ENCODE assay signal across 12 cellular contexts in genomic region chr19:7346488-7346971, GRCh38. TPM values are rescaled to one million over a fixed set of nuclear protein-coding genes. Genes with fewer than 3 reads are reported as not detected.
A peak's percentile ranks its signal among the peaks of the same experiment; 100 is the strongest.
DNase-seq lines count a peak whose midpoint lies in the region; ATAC-seq, FAIRE-seq and TF ChIP-seq lines count a peak whose summit lies in the region.
"Had no signal": no experiment of that assay in that cellular context is flagged by ENCODE, and none has a peak within 500 bp of the region (broad histone marks: within the 10 kb centered on the region; RNA-seq: fewer than 3 reads in every experiment).

No MANE protein-coding gene starts in this region.

- H3K4me1 ChIP-seq in thyroid gland = no peaks in the 10 kb centered on the region
- H3K4me1 ChIP-seq in gastrocnemius medialis = no peaks in the 10 kb centered on the region
- H3K4me1 ChIP-seq: neural progenitor cell had no signal

- H3K4me3 Mint-ChIP-seq in T-helper 1 cell treated with Interleukin-12 subunit alpha and Interleukin-12 subunit beta and Interleukin-4 antibody, amounts not matched to agents 30 μg/mL and 1 μg/mL, for 36 hours = peak overlapping the region; percentile 81
- H3K4me3 Mint-ChIP-seq in activated CD8-positive, alpha-beta T cell treated with anti-CD3 and anti-CD28 coated beads for 36 hours = peak overlapping the region; percentile 1
- H3K4me3 Mint-ChIP-seq in natural killer cell = peak overlapping the region; percentile 7
- H3K4me3 Mint-ChIP-seq: neural progenitor cell had no signal

- peaks cover 41% of the 10 kb centered on the region for H3K4me1 Mint-ChIP-seq in T-helper 1 cell treated with Interleukin-12 subunit alpha and Interleukin-12 subunit beta and Interleukin-4 antibody, amounts not matched to agents 30 μg/mL and 1 μg/mL, for 36 hours (ENCODE audit: low read depth)
- H3K4me1 Mint-ChIP-seq in activated CD8-positive, alpha-beta T cell treated with anti-CD3 and anti-CD28 coated beads for 36 hours (ENCODE audit: low read depth) = peaks cover 50% of the 10 kb centered on the region
- peaks cover 49 to 59% of the 10 kb centered on the region in 2 donors for H3K4me1 Mint-ChIP-seq in natural killer cell
- H3K4me1 Mint-ChIP-seq: neural progenitor cell had no signal

- peak overlapping the region; percentile 52 for H3K27ac Mint-ChIP-seq in T-helper 1 cell treated with Interleukin-12 subunit alpha and Interleukin-12 subunit beta and Interleukin-4 antibody, amounts not matched to agents 30 μg/mL and 1 μg/mL, for 36 hours
- H3K27ac Mint-ChIP-seq in activated CD8-positive, alpha-beta T cell treated with anti-CD3 and anti-CD28 coated beads for 36 hours = peak overlapping the region; percentile 90
- peak overlapping the region; percentile 12 to 92 for H3K27ac Mint-ChIP-seq in natural killer cell
- H3K27ac Mint-ChIP-seq: neural progenitor cell had no signal

- 84% methylated on average over 2 to 5 of the region's 7 CpGs for WGBS in thyroid gland, 2 donors

- TF ChIP-seq POLR2A in GM12892 (IDR thresholded peaks at IDR 0.05; ENCODE audit: low read depth, low read length) (no peak), thyroid gland (IDR thresholded peaks at IDR 0.05) (no peak), gastrocnemius medialis (IDR thresholded peaks at IDR 0.05) (no peak)

- CTCF ChIA-PET in activated CD8-positive, alpha-beta T cell treated with anti-CD3 and anti-CD28 coated beads for 36 hours (lab: Charles Lee) = interaction anchor here (2.6 kb wide), 1 partner anchor 20 kb away, joined by 8 read pairs; no protein-coding TSS in a partner anchor

- ATAC-seq in activated CD8-positive, alpha-beta T cell treated with anti-CD3 and anti-CD28 coated beads for 36 hours = no peak
- ATAC-seq in natural killer cell = no peak
- no peak for ATAC-seq in gastrocnemius medialis

- H3K9me3 Mint-ChIP-seq in T-helper 1 cell treated with Interleukin-12 subunit alpha and Interleukin-12 subunit beta and Interleukin-4 antibody, amounts not matched to agents 30 μg/mL and 1 μg/mL, for 36 hours = no peaks in the 10 kb centered on the region
- peaks cover 4% of the 10 kb centered on the region for H3K9me3 Mint-ChIP-seq in activated CD8-positive, alpha-beta T cell treated with anti-CD3 and anti-CD28 coated beads for 36 hours
- no peaks in the 10 kb centered on the region for H3K9me3 Mint-ChIP-seq in natural killer cell

- no peak overlapping the region for H3K4me3 ChIP-seq in thyroid gland (replicated peaks in 1 of 3)
- no peak overlapping the region for H3K4me3 ChIP-seq in gastrocnemius medialis
- H3K4me3 ChIP-seq: neural progenitor cell had no signal

- peaks cover 3% of the 10 kb centered on the region for H3K27me3 Mint-ChIP-seq in T-helper 1 cell treated with Interleukin-12 subunit alpha and Interleukin-12 subunit beta and Interleukin-4 antibody, amounts not matched to agents 30 μg/mL and 1 μg/mL, for 36 hours (ENCODE audit: low read depth)
- H3K27me3 Mint-ChIP-seq in activated CD8-positive, alpha-beta T cell treated with anti-CD3 and anti-CD28 coated beads for 36 hours = no peaks in the 10 kb centered on the region
- no peaks in the 10 kb centered on the region for H3K27me3 Mint-ChIP-seq in natural killer cell (ENCODE audit: low read depth in 2 of 2)

- POLR2A ChIA-PET in activated CD8-positive, alpha-beta T cell treated with anti-CD3 and anti-CD28 coated beads for 36 hours (lab: Charles Lee) = no interaction called here

- intact Hi-C loops in activated CD8-positive, alpha-beta T cell treated with anti-CD3 and anti-CD28 coated beads for 36 hours (cut with micrococcal nuclease) = no loop called here
- intact Hi-C loops in natural killer cell (cut with micrococcal nuclease) = no loop called here
- intact Hi-C loops in thyroid gland (cut with DNase I) = no loop called here
- intact Hi-C loops in gastrocnemius medialis (cut with DNase I; ENCODE audit: low total_unique reads) = no loop called here

- no peak for DNase-seq in T-helper 1 cell
- DNase-seq in GM12892 (ENCODE audit: insufficient read length) = no peak
- DNase-seq in activated CD8-positive, alpha-beta T cell treated with anti-CD3 and anti-CD28 coated beads for 36 hours = no peak
- DNase-seq in natural killer cell = no peak
- DNase-seq in thyroid gland = no peak
- DNase-seq in cerebellar cortex (ENCODE audit: low spot score) = no peak
- DNase-seq in gastrocnemius medialis = no peak
- DNase-seq: 8988T, HCEC 1CT, SHP77 treated with DMSO at 0.1 percent for 48 hours had no signal

- TF ChIP-seq CTCF in activated CD8-positive, alpha-beta T cell treated with anti-CD3 and anti-CD28 coated beads for 36 hours (IDR thresholded peaks at IDR 0.05) = no peak
- no peak for TF ChIP-seq CTCF in natural killer cell (IDR thresholded peaks at IDR 0.05)
- no peak for TF ChIP-seq CTCF in thyroid gland (IDR thresholded peaks at IDR 0.05)
- TF ChIP-seq CTCF in gastrocnemius medialis (IDR thresholded peaks at IDR 0.05 in 4 of 5, conservative IDR thresholded peaks at IDR 0.05 in 1 of 5) = no peak

- peak; percentile 87 for FAIRE-seq in GM12892 (lab: Jason Lieb, UNC)

- H3K9me3 ChIP-seq in thyroid gland (no peaks in the 10 kb centered on the region), gastrocnemius medialis (no peaks in the 10 kb centered on the region)

- in situ Hi-C loops in gastrocnemius medialis (cut with MboI; ENCODE audit: low sequenced_read_pairs in 4 of 4) = loop anchor here in 1 of 4 donors (10.0 kb wide), 1 partner anchor 202 kb away; no protein-coding TSS in a partner anchor

- H3K36me3 ChIP-seq in thyroid gland (no peaks in the 10 kb centered on the region), gastrocnemius medialis (no peaks in the 10 kb centered on the region)
- H3K36me3 ChIP-seq: neural progenitor cell had no signal

- H3K27ac ChIP-seq in thyroid gland = no peak overlapping the region
- H3K27ac ChIP-seq in gastrocnemius medialis = no peak overlapping the region
- H3K27ac ChIP-seq: neural progenitor cell had no signal

- H3K36me3 Mint-ChIP-seq in T-helper 1 cell treated with Interleukin-12 subunit alpha and Interleukin-12 subunit beta and Interleukin-4 antibody, amounts not matched to agents 30 μg/mL and 1 μg/mL, for 36 hours (ENCODE audit: low read depth) = peaks cover 14% of the 10 kb centered on the region
- H3K36me3 Mint-ChIP-seq in activated CD8-positive, alpha-beta T cell treated with anti-CD3 and anti-CD28 coated beads for 36 hours (ENCODE audit: low read depth) = peaks cover 10% of the 10 kb centered on the region
- H3K36me3 Mint-ChIP-seq in natural killer cell = no peaks in the 10 kb centered on the region
- H3K36me3 Mint-ChIP-seq: neural progenitor cell had no signal

- H3K27me3 ChIP-seq in thyroid gland (no peaks in the 10 kb centered on the region), gastrocnemius medialis (peaks cover 0 to 3% (median 0%) of the 10 kb centered on the region in 3 donors)
- H3K27me3 ChIP-seq: neural progenitor cell had no signal

RNA-seq across cellular contexts. Expression of gene ARHGEF18, which starts 2.2 kb away (rescaled TPM):
- 3.8 TPM for polyA plus RNA-seq in GM12892 (2012; ENCODE audit: missing spikeins)
- total RNA-seq in activated CD8-positive, alpha-beta T cell treated with anti-CD3 and anti-CD28 coated beads for 36 hours = 10 to 100 TPM; 25.9 to 36.4 TPM
- 10 to 100 TPM; 53.6 to 61.5 (median 54.1) TPM for total RNA-seq in natural killer cell
- 10 to 100 TPM; 22.6 to 37.2 (median 27.2) TPM for total RNA-seq in thyroid gland
- total RNA-seq in gastrocnemius medialis = 10 to 100 TPM in 2 of 4 donors, 1 to 10 TPM in 2; 7.9 to 11.3 (median 10.2) TPM

RNA-seq across cellular contexts. Expression of gene INSR, which starts 52.3 kb away (rescaled TPM):
- polyA plus RNA-seq in GM12892 (2012; ENCODE audit: missing spikeins) = 22.0 TPM
- 1 to 10 TPM in 1 of 2 experiments, under 1 TPM in 1; 0.87 to 1.0 TPM for total RNA-seq in activated CD8-positive, alpha-beta T cell treated with anti-CD3 and anti-CD28 coated beads for 36 hours
- total RNA-seq in natural killer cell (1 to 10 TPM in 2 of 3 donors, under 1 TPM in 1; 0.50 to 4.9 (median 2.0) TPM), thyroid gland (100 to 1,000 TPM in 1 of 4 donors, 10 to 100 TPM in 3; 38.9 to 101 (median 67.7) TPM), gastrocnemius medialis (100 to 1,000 TPM in 1 of 4 donors, 10 to 100 TPM in 3; 54.0 to 226 (median 71.1) TPM)

Comparison
In these comparisons a context has a peak if more than half of its experiments do, and no peak if none do; other contexts are left out.
1. H3K4me3 Mint-ChIP-seq: peak in every context shown above with its lines; median percentile 81 in T-helper 1 cell treated with Interleukin-12 subunit alpha and Interleukin-12 subunit beta and Interleukin-4 antibody, amounts not matched to agents 30 μg/mL and 1 μg/mL, for 36 hours; 7 in natural killer cell; 1 in activated CD8-positive, alpha-beta T cell treated with anti-CD3 and anti-CD28 coated beads for 36 hours.
2. RNA of gene INSR, which starts 52.3 kb away (total RNA-seq): 54.0 to 226 TPM in gastrocnemius medialis and 38.9 to 101 TPM in thyroid gland; 0.50 to 4.9 TPM in natural killer cell and 0.87 to 1.0 TPM in activated CD8-positive, alpha-beta T cell treated with anti-CD3 and anti-CD28 coated beads for 36 hours; every median in the first group is over 4 times any median in the second.
3. Peak in every context shown above with its lines, with median percentiles within 50 percentile points of each other: H3K27ac Mint-ChIP-seq.